Comparison of ENCODE assay signal across 8 cellular contexts in the genomic region with DNA sequence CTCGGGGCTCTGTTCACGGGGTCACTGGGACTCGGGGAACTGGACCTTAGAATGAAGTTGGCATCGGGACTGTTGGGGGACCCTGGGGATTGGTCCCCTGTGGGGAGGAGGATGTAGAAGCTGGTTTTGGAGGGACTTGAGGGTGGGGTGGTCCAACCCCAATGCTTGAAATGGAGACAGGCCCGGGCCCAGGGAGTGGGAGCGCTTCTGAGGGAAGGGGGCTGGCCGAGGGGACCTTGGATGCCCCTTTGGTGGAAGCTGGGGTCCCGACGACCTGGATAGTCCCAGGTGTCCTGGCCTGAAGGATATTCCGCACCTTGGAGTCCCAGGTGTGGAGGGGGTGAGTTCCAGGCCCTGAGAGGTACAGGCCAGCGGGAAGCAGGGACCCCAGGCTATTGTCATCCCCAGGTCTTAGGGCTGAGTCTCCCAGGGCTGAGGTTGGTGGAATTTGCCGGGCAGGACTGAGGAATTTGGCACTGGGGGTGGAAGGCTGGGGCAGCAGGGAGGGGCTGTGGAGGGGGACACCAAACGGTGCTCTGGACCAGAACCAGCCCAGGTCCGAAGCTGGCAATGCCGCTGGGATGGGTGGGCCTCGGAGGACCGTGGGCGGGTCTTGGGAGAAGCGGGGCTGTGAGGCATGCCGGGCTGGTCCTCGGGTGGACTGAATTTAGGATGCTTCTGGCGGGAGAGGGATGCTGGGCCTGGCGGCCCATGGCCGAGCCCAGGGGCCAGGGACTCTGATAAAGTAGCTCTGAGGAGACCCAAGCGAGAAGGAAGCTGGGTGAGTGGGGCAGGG. TPM values are rescaled to one million over a fixed set of nuclear protein-coding genes. Genes with fewer than 3 reads are reported as not detected.
A peak's percentile ranks its signal among the peaks of the same experiment; 100 is the strongest.
DNase-seq lines count a peak whose midpoint lies in the region; ATAC-seq and TF ChIP-seq lines count a peak whose summit lies in the region.

No MANE protein-coding gene starts in this region.

- H3K27me3 ChIP-seq in right cardiac atrium (ENCODE audit: control insufficient read depth, insufficient read depth): no peaks in the 10 kb centered on the region

- H3K27me3 Mint-ChIP-seq in activated T-cell treated with anti-CD3 and anti-CD28 coated beads, Interleukin-2, amount 50 U/mL, for 72 hours (ENCODE audit: low read depth): no peaks in the 10 kb centered on the region
- H3K27me3 Mint-ChIP-seq in activated B cell treated with CpG ODN at 0.5 μM for 24 hours: no peaks in the 10 kb centered on the region

- DNase-seq in activated T-cell treated with anti-CD3 and anti-CD28 coated beads, Interleukin-2, amount 50 U/mL, for 72 hours: no peak
- DNase-seq in activated T-cell treated with anti-CD3 and anti-CD28 coated beads, Interleukin-2, amount 50 U/mL, for 1 hour: no peak
- DNase-seq in activated B cell treated with CpG ODN at 0.5 μM for 24 hours (no peak), right cardiac atrium (peak in 2 of 3 donors; percentile 58 to 63), substantia nigra (lab: John Stamatoyannopoulos, UW) (peak in 1 of 49 donors; percentile 69), NOMO-1 (lab: John Stamatoyannopoulos, UW; ENCODE audit: unreplicated experiment in 2 of 2) (no peak), activated gamma-delta T cell treated with Interleukin-2 at 50 U/mL for 16 hours (no peak), NCI-H524 (lab: John Stamatoyannopoulos, UW) (no peak)

- no peaks in the 10 kb centered on the region for H3K9me3 ChIP-seq in right cardiac atrium (ENCODE audit: control insufficient read depth, low read length)

- intact Hi-C loops in activated B cell treated with CpG ODN at 0.5 μM for 24 hours (cut with micrococcal nuclease): loop anchor here (2.0 to 5.0 kb wide), 6 partner anchors 107 to 1318 kb away; a partner anchor contains a TSS
- intact Hi-C loops in right cardiac atrium (cut with DNase I): no loop called here

- H3K4me1 Mint-ChIP-seq in activated T-cell treated with anti-CD3 and anti-CD28 coated beads, Interleukin-2, amount 50 U/mL, for 72 hours (ENCODE audit: low read depth): peaks cover 20% of the 10 kb centered on the region
- H3K4me1 Mint-ChIP-seq in activated B cell treated with CpG ODN at 0.5 μM for 24 hours: peaks cover 22% of the 10 kb centered on the region

- no peaks in the 10 kb centered on the region for H3K9me3 Mint-ChIP-seq in activated T-cell treated with anti-CD3 and anti-CD28 coated beads, Interleukin-2, amount 50 U/mL, for 72 hours
- no peaks in the 10 kb centered on the region for H3K9me3 Mint-ChIP-seq in activated B cell treated with CpG ODN at 0.5 μM for 24 hours

- 35% methylated on average over 25 of the region's 25 CpGs for WGBS in right cardiac atrium

- H3K4me3 Mint-ChIP-seq in activated T-cell treated with anti-CD3 and anti-CD28 coated beads, Interleukin-2, amount 50 U/mL, for 72 hours: peak overlapping the region; percentile 88 to 90
- H3K4me3 Mint-ChIP-seq in activated B cell treated with CpG ODN at 0.5 μM for 24 hours: peak overlapping the region; percentile 77

- peak overlapping the region; percentile 8 for H3K27ac Mint-ChIP-seq in activated T-cell treated with anti-CD3 and anti-CD28 coated beads, Interleukin-2, amount 50 U/mL, for 72 hours
- H3K27ac Mint-ChIP-seq in activated B cell treated with CpG ODN at 0.5 μM for 24 hours: no peak overlapping the region

- CTCF ChIA-PET in activated B cell treated with CpG ODN at 0.5 μM for 24 hours (lab: Charles Lee): interaction anchor here (0.7 kb wide), 1 partner anchor 51 kb away, joined by 3 read pairs; no protein-coding TSS in a partner anchor

- H3K36me3 Mint-ChIP-seq in activated T-cell treated with anti-CD3 and anti-CD28 coated beads, Interleukin-2, amount 50 U/mL, for 72 hours (ENCODE audit: insufficient read depth in 2 of 2): peaks cover 2 to 4% of the 10 kb centered on the region in 2 donors
- H3K36me3 Mint-ChIP-seq in activated B cell treated with CpG ODN at 0.5 μM for 24 hours (ENCODE audit: low read depth): peaks cover 19% of the 10 kb centered on the region

- POLR2A ChIA-PET in activated B cell treated with CpG ODN at 0.5 μM for 24 hours (lab: Charles Lee): interaction anchor here (0.5 kb wide), 1 partner anchor 9 kb away, joined by 7 read pairs; no protein-coding TSS in a partner anchor

- no peak overlapping the region for H3K4me3 ChIP-seq in right cardiac atrium (ENCODE audit: low read length)

- H3K27ac ChIP-seq in right cardiac atrium (ENCODE audit: low read length) (no peak overlapping the region), substantia nigra (ENCODE audit: low read depth, low read length, poor library complexity, severe bottlenecking) (peak overlapping the region; percentile 14)

- H3K4me1 ChIP-seq in right cardiac atrium (ENCODE audit: control insufficient read depth, insufficient read depth, low read length): peaks cover 3% of the 10 kb centered on the region

- no peak for ATAC-seq in activated T-cell treated with anti-CD3 and anti-CD28 coated beads, Interleukin-2, amount 50 U/mL, for 72 hours (replicated peaks in 1 of 2)
- no peak for ATAC-seq in activated B cell treated with CpG ODN at 0.5 μM for 24 hours (ENCODE audit: low read depth)
- no peak for ATAC-seq in right cardiac atrium

- no peak for TF ChIP-seq CTCF in activated B cell treated with CpG ODN at 0.5 μM for 24 hours (IDR thresholded peaks at IDR 0.05)

RNA-seq across cellular contexts. Expression of a gene that starts 1.8 kb away (rescaled TPM):
- 10 to 100 TPM; 48.5 to 58.9 TPM for total RNA-seq in activated T-cell treated with anti-CD3 and anti-CD28 coated beads, Interleukin-2, amount 50 U/mL, for 72 hours
- 44.9 and 49.7 TPM in 2 replicates for total RNA-seq in activated B cell treated with CpG ODN at 0.5 μM for 24 hours
- 10 to 100 TPM; 20.6 to 30.5 (median 28.6) TPM for total RNA-seq in right cardiac atrium
- 31.4 TPM for polyA plus RNA-seq in right cardiac atrium

RNA-seq across cellular contexts. Expression of a gene that starts 16.3 kb away (rescaled TPM):
- total RNA-seq in activated T-cell treated with anti-CD3 and anti-CD28 coated beads, Interleukin-2, amount 50 U/mL, for 72 hours: 10 to 100 TPM; 55.2 to 61.3 TPM
- total RNA-seq in activated B cell treated with CpG ODN at 0.5 μM for 24 hours: 54.3 and 58.2 TPM in 2 replicates
- 100 to 1,000 TPM in 3 of 4 donors, 10 to 100 TPM in 1; 99.8 to 124 (median 112) TPM for total RNA-seq in right cardiac atrium
- 135 TPM for polyA plus RNA-seq in right cardiac atrium

RNA-seq across cellular contexts. Expression of a gene that starts 44.4 kb away (rescaled TPM):
- total RNA-seq in activated T-cell treated with anti-CD3 and anti-CD28 coated beads, Interleukin-2, amount 50 U/mL, for 72 hours: under 1 TPM; 0.05 to 0.12 TPM
- total RNA-seq in activated B cell treated with CpG ODN at 0.5 μM for 24 hours: not detected in 2 replicates
- 100 to 1,000 TPM; 102 to 201 (median 112) TPM for total RNA-seq in right cardiac atrium
- 171 TPM for polyA plus RNA-seq in right cardiac atrium

Comparison
In these comparisons a context has a peak if more than half of its experiments do, and no peak if none do; other contexts are left out.
1. DNase-seq: peak in right cardiac atrium (2 of 3); none in activated T-cell treated with anti-CD3 and anti-CD28 coated beads, Interleukin-2, amount 50 U/mL, for 72 hours (0 of 2), activated T-cell treated with anti-CD3 and anti-CD28 coated beads, Interleukin-2, amount 50 U/mL, for 1 hour (single experiment), activated B cell treated with CpG ODN at 0.5 μM for 24 hours (single experiment), NOMO-1 (0 of 2), activated gamma-delta T cell treated with Interleukin-2 at 50 U/mL for 16 hours (single experiment) and NCI-H524 (0 of 2).
2. RNA of a gene that starts 44.4 kb away (total RNA-seq): 102 to 201 TPM in right cardiac atrium; 0.05 to 0.12 TPM in activated T-cell treated with anti-CD3 and anti-CD28 coated beads, Interleukin-2, amount 50 U/mL, for 72 hours and not detected in activated B cell treated with CpG ODN at 0.5 μM for 24 hours; every median in the first group is over 10 times any median in the second.